In the genomic region with DNA sequence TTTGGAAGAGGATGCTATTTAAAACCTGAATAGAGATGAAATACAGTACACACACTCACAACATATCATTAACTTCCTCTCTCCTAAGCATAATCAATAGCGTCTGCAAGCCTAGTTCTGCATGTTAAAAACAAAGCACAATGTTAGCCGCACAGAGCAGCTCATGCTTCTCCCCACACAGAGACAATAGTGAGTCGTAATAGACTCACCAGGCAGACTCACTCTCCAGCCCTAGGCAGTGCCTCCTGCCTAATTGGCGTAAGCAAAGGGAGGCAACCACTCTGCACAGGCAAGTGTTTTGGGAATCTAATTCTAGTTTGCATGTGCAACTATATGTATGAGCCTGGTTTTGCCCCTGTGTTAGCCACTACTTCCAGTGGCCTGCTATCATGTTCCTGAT, we compare ENCODE assay signal across 11 cellular contexts. TPM values are rescaled to one million over a fixed set of nuclear protein-coding genes. Genes with fewer than 3 reads are reported as not detected.
DNase-seq lines count a peak whose midpoint lies in the region; ATAC-seq, FAIRE-seq and TF ChIP-seq lines count a peak whose summit lies in the region.
"Had no signal": no experiment of that assay in that cellular context is flagged by ENCODE, and none has a peak within 500 bp of the region (broad histone marks: within the 10 kb centered on the region; RNA-seq: fewer than 3 reads in every experiment).

No MANE protein-coding gene starts in this region.

- H3K9me3 Mint-ChIP-seq in activated CD8-positive, alpha-beta T cell treated with anti-CD3 and anti-CD28 coated beads for 36 hours = no peaks in the 10 kb centered on the region

- POLR2A ChIA-PET in activated CD8-positive, alpha-beta T cell treated with anti-CD3 and anti-CD28 coated beads for 36 hours (lab: Charles Lee) = no interaction called here

- TF ChIP-seq POLR2A in prostate gland (IDR thresholded peaks at IDR 0.05) (no peak), GM12891 (IDR thresholded peaks at IDR 0.05; ENCODE audit: low read depth, low read length) (no peak)

- no peak overlapping the region for H3K27ac ChIP-seq in prostate gland
- H3K27ac ChIP-seq: SJSA1 had no signal

- intact Hi-C loops in prostate gland (cut with DNase I) = no loop called here
- intact Hi-C loops in posterior vena cava (cut with DNase I) = no loop called here
- intact Hi-C loops in activated CD8-positive, alpha-beta T cell treated with anti-CD3 and anti-CD28 coated beads for 36 hours (cut with micrococcal nuclease) = no loop called here

- in situ Hi-C loops in Caki2 (cut with HindIII; ENCODE audit: low pct_unique_long_range_greater_than_20kb, low sequenced_read_pairs) = no loop called here

- H3K36me3 ChIP-seq in prostate gland = no peaks in the 10 kb centered on the region
- H3K36me3 ChIP-seq: SJSA1 had no signal

- H3K4me3 Mint-ChIP-seq in activated CD8-positive, alpha-beta T cell treated with anti-CD3 and anti-CD28 coated beads for 36 hours = no peak overlapping the region

- no peak overlapping the region for H3K27ac Mint-ChIP-seq in activated CD8-positive, alpha-beta T cell treated with anti-CD3 and anti-CD28 coated beads for 36 hours

- CTCF ChIA-PET in activated CD8-positive, alpha-beta T cell treated with anti-CD3 and anti-CD28 coated beads for 36 hours (lab: Charles Lee) = no interaction called here

- DNase-seq in Caki2 (ENCODE audit: low read depth) (peak; percentile 21), M059J (ENCODE audit: low read depth) (peak; percentile 61), RPMI7951 (ENCODE audit: low read depth) (peak; percentile 48), foreskin melanocyte (peak; percentile 54), prostate gland (ENCODE audit: low spot score) (no peak), posterior vena cava (ENCODE audit: low spot score) (no peak), GM12891 (ENCODE audit: insufficient read length, low spot score) (no peak)
- DNase-seq in activated CD8-positive, alpha-beta T cell treated with anti-CD3 and anti-CD28 coated beads for 36 hours = no peak
- DNase-seq: GDM1, KG1 had no signal

- H3K27me3 Mint-ChIP-seq in activated CD8-positive, alpha-beta T cell treated with anti-CD3 and anti-CD28 coated beads for 36 hours = peaks cover 1% of the 10 kb centered on the region

- 93% methylated on average over 4 of the region's 4 CpGs for WGBS in prostate gland

- no peak overlapping the region for H3K4me3 ChIP-seq in prostate gland
- H3K4me3 ChIP-seq: SJSA1 had no signal

- H3K4me1 Mint-ChIP-seq in activated CD8-positive, alpha-beta T cell treated with anti-CD3 and anti-CD28 coated beads for 36 hours (ENCODE audit: low read depth) = peaks cover 6% of the 10 kb centered on the region

- no peaks in the 10 kb centered on the region for H3K4me1 ChIP-seq in prostate gland (replicated peaks)
- H3K4me1 ChIP-seq: SJSA1 had no signal

- FAIRE-seq in GM12891 (lab: Jason Lieb, UNC) = no peak

- H3K9me3 ChIP-seq in prostate gland = no peaks in the 10 kb centered on the region
- H3K9me3 ChIP-seq: SJSA1 had no signal

- H3K36me3 Mint-ChIP-seq in activated CD8-positive, alpha-beta T cell treated with anti-CD3 and anti-CD28 coated beads for 36 hours (ENCODE audit: low read depth) = no peaks in the 10 kb centered on the region

- no peak for ATAC-seq in activated CD8-positive, alpha-beta T cell treated with anti-CD3 and anti-CD28 coated beads for 36 hours

- H3K27me3 ChIP-seq in prostate gland (replicated peaks; ENCODE audit: insufficient read depth) = no peaks in the 10 kb centered on the region
- H3K27me3 ChIP-seq: SJSA1 had no signal

- no peak for TF ChIP-seq CTCF in prostate gland (IDR thresholded peaks at IDR 0.05)
- TF ChIP-seq CTCF in activated CD8-positive, alpha-beta T cell treated with anti-CD3 and anti-CD28 coated beads for 36 hours (IDR thresholded peaks at IDR 0.05) = no peak

TF ChIP-seq in GM12891, 5 proteins besides CTCF, POLR2A, EP300 and RAD21:
- TF ChIP-seq TAF1 (IDR thresholded peaks at IDR 0.05; ENCODE audit: low read depth, low read length) (no peak), PAX5 (IDR thresholded peaks at IDR 0.05; ENCODE audit: insufficient read depth, low read length, severe bottlenecking) (no peak), POLR2AphosphoS5 (IDR thresholded peaks at IDR 0.05; ENCODE audit: low read depth, low read length) (no peak), POU2F2 (IDR thresholded peaks at IDR 0.05; ENCODE audit: low read depth, low read length) (no peak), SPI1 (IDR thresholded peaks at IDR 0.05; ENCODE audit: low read depth, low read length) (no peak)

RNA-seq across cellular contexts. Expression of gene ARID1B, which starts 45.7 kb away (rescaled TPM):
- total RNA-seq in Caki2 (2014; rRNA removed; shearing (Covaris generic); ENCODE audit: low replicate concordance) = 3.2 and 6.9 TPM in 2 replicates
- 8.3 and 18.2 TPM in 2 replicates for total RNA-seq in M059J (2014; rRNA removed; shearing (Covaris generic))
- total RNA-seq in RPMI7951 (2014; rRNA removed; shearing (Covaris generic)) = 13.7 and 14.8 TPM in 2 replicates
- 10 to 100 TPM; 65.1 to 99.4 TPM for total RNA-seq in prostate gland
- total RNA-seq in posterior vena cava = 10 to 100 TPM; 79.3 to 84.6 TPM
- total RNA-seq in activated CD8-positive, alpha-beta T cell treated with anti-CD3 and anti-CD28 coated beads for 36 hours = 10 to 100 TPM; 36.9 to 38.9 TPM
- 36.8 TPM for polyA plus RNA-seq in GM12891 (2012; ENCODE audit: low read depth, missing spikeins)

Comparison
In these comparisons a context has a peak if more than half of its experiments do, and no peak if none do; other contexts are left out.
1. DNase-seq: peak in Caki2 (single experiment), M059J (single experiment), RPMI7951 (single experiment) and foreskin melanocyte (single experiment); none in prostate gland (single experiment), posterior vena cava (single experiment), activated CD8-positive, alpha-beta T cell treated with anti-CD3 and anti-CD28 coated beads for 36 hours (single experiment) and GM12891 (single experiment).